9 cellular contexts compared by ENCODE assay signal in genomic region chr11:123430736-123431356, GRCh38. TPM values are rescaled to one million over a fixed set of nuclear protein-coding genes. Genes with fewer than 3 reads are reported as not detected.
DNase-seq lines count a peak whose midpoint lies in the region; ATAC-seq, FAIRE-seq and TF ChIP-seq lines count a peak whose summit lies in the region.
"Had no signal": no experiment of that assay in that cellular context is flagged by ENCODE, and none has a peak within 500 bp of the region (broad histone marks: within the 10 kb centered on the region; RNA-seq: fewer than 3 reads in every experiment).

No MANE protein-coding gene starts in this region.

- H3K14ac ChIP-seq in H1 (ENCODE audit: insufficient read length) = no peak overlapping the region

- H3K27ac Mint-ChIP-seq in CD4-positive, alpha-beta memory T cell = peak overlapping the region; percentile 67 to 92 (median 90)
- no peak overlapping the region for H3K27ac Mint-ChIP-seq in stimulated activated memory B cell treated with anti-CD40 and anti-IgM and Interleukin-4, amounts not matched to agents 10 μg/mL and 1 μg/mL and 100 μg/mL, for 72 hours

- H3K27ac ChIP-seq in CD4-positive, alpha-beta memory T cell (ENCODE audit: low read depth, low read length) = peak overlapping the region; percentile 67
- no peak overlapping the region for H3K27ac ChIP-seq in H1 (ENCODE audit: low read depth, low read length)

- peaks cover 0 to 15% of the 10 kb centered on the region in 2 experiments; a peak in 2 of 4 replicates for H3K79me2 ChIP-seq in H1 (ENCODE audit: control insufficient read depth in 1 of 2, insufficient read depth in 2 of 2, low read length in 2 of 2)

- peaks cover 0 to 4% of the 10 kb centered on the region in 2 experiments for H4K20me1 ChIP-seq in H1 (replicated peaks in 1 of 2; ENCODE audit: control insufficient read depth in 1 of 2, insufficient read depth in 2 of 2, low read length in 2 of 2)

- H3K27me3 ChIP-seq in CD4-positive, alpha-beta memory T cell (ENCODE audit: insufficient read depth, low read length) = no peaks in the 10 kb centered on the region
- H3K27me3 ChIP-seq in MG63 (peaks cover 7% of the 10 kb centered on the region), H1 (replicated peaks in 1 of 4; ENCODE audit: control insufficient read depth in 3 of 4, extremely low read depth in 1 of 4, insufficient read depth in 3 of 4, low read length in 3 of 4) (peaks cover 0 to 13% (median 0%) of the 10 kb centered on the region in 4 experiments; a peak in 4 of 7 replicates), mononuclear cell (ENCODE audit: insufficient read depth, low read length) (no peaks in the 10 kb centered on the region)

- peaks cover 0 to 4% of the 10 kb centered on the region in 2 donors for H3K36me3 Mint-ChIP-seq in CD4-positive, alpha-beta memory T cell
- no peaks in the 10 kb centered on the region for H3K36me3 Mint-ChIP-seq in stimulated activated memory B cell treated with anti-CD40 and anti-IgM and Interleukin-4, amounts not matched to agents 10 μg/mL and 1 μg/mL and 100 μg/mL, for 72 hours

- H3K27me3 Mint-ChIP-seq in CD4-positive, alpha-beta memory T cell = peaks cover 0 to 1% of the 10 kb centered on the region in 2 donors
- peaks cover 43% of the 10 kb centered on the region for H3K27me3 Mint-ChIP-seq in stimulated activated memory B cell treated with anti-CD40 and anti-IgM and Interleukin-4, amounts not matched to agents 10 μg/mL and 1 μg/mL and 100 μg/mL, for 72 hours

- no peak overlapping the region for H3K23ac ChIP-seq in H1 (ENCODE audit: insufficient read length)

- H3K4me1 Mint-ChIP-seq in CD4-positive, alpha-beta memory T cell = peaks cover 20 to 55% (median 35%) of the 10 kb centered on the region in 4 donors
- peaks cover 7% of the 10 kb centered on the region for H3K4me1 Mint-ChIP-seq in stimulated activated memory B cell treated with anti-CD40 and anti-IgM and Interleukin-4, amounts not matched to agents 10 μg/mL and 1 μg/mL and 100 μg/mL, for 72 hours

- H4K8ac ChIP-seq in H1 (ENCODE audit: extremely low read depth, insufficient read depth, low read length) = peak overlapping the region; percentile 88; the same call in 1 of the 2 replicates

- H2BK20ac ChIP-seq in H1 (ENCODE audit: low read length) = no peak overlapping the region

- no peaks in the 10 kb centered on the region; the same call in 1 of the 2 replicates for H3K79me1 ChIP-seq in H1 (ENCODE audit: low read depth, low read length)

- WGBS in H1 (ENCODE audit: extremely low coverage in 1 of 2, insufficient coverage in 1 of 2, insufficient read length in 1 of 2, insufficient replicate concordance in 2 of 2, low coverage in 1 of 2, low lambda C conversion rate in 2 of 2, missing lambda C conversion rate in 1 of 2), 2 experiments = 2% methylated on average over 44 of the region's 61 CpGs; no CpG with 5 or more reads in 1 of the 2 experiments

- H3K4me1 ChIP-seq in CD4-positive, alpha-beta memory T cell (ENCODE audit: insufficient read depth, low read length) = peaks cover 24% of the 10 kb centered on the region
- H3K4me1 ChIP-seq in H1 (replicated peaks in 1 of 4; ENCODE audit: control insufficient read depth in 3 of 4, insufficient read depth in 4 of 4, low read length in 3 of 4) (peaks cover 12 to 15% (median 14%) of the 10 kb centered on the region in 4 experiments), mononuclear cell (ENCODE audit: insufficient read depth, low read length) (peaks cover 50% of the 10 kb centered on the region)

- TF ChIP-seq POLR2A in H1 (IDR thresholded peaks at IDR 0.05; ENCODE audit: control extremely low read depth in 1 of 2, low read depth in 2 of 2, low read length in 2 of 2) = no peak

- no peaks in the 10 kb centered on the region for H3K9me3 ChIP-seq in CD4-positive, alpha-beta memory T cell (ENCODE audit: control insufficient read depth in 1 of 2, low read length in 2 of 2)
- H3K9me3 ChIP-seq in MG63 (no peaks in the 10 kb centered on the region), H1 (ENCODE audit: insufficient read depth in 2 of 2, low read depth in 1 of 2, low read length in 1 of 2) (no peaks in the 10 kb centered on the region), mononuclear cell (ENCODE audit: low read depth, low read length) (no peaks in the 10 kb centered on the region)

- peak; percentile 58 to 73 (median 64) for DNase-seq in CD4-positive, alpha-beta memory T cell
- peak; percentile 9 for DNase-seq in MG63
- DNase-seq in activated CD4-positive, alpha-beta T cell treated with anti-CD3 and anti-CD28 coated beads, Interleukin-2, amount 50 U/mL, for 1 hour = peak; percentile 50
- peak in 1 of 2 experiments; percentile 76 for DNase-seq in H1 (ENCODE audit: low read depth in 1 of 2, low spot score in 2 of 2)
- DNase-seq in HuH-7.5 (ENCODE audit: low spot score) = no peak

- H3K18ac ChIP-seq in H1 (ENCODE audit: extremely low read depth, low read length) = peak overlapping the region; percentile 98

- H3K4ac ChIP-seq in H1 (replicated peaks; ENCODE audit: insufficient read length, low read depth, low read length) = no peak overlapping the region

- TF ChIP-seq CTCF in H1 (IDR thresholded peaks at IDR 0.05; ENCODE audit: control extremely low read depth in 1 of 3, insufficient read depth in 1 of 3, low read depth in 1 of 3, low read length in 3 of 3) = no peak

- H3K23me2 ChIP-seq in H1 (ENCODE audit: low read depth, low read length) = peaks cover 5% of the 10 kb centered on the region; the same call in 1 of the 2 replicates

- no peak for TF ChIP-seq RAD21 in H1 (IDR thresholded peaks at IDR 0.05 in 1 of 2, conservative IDR thresholded peaks at IDR 0.05 in 1 of 2; ENCODE audit: low read depth in 2 of 2, low read length in 2 of 2)

- peak overlapping the region; percentile 95 to 99 for H3K4me2 ChIP-seq in H1 (ENCODE audit: insufficient read depth in 1 of 2, low read depth in 2 of 2, low read length in 2 of 2)

- peak overlapping the region; percentile 85 to 98 (median 92) for H3K4me3 Mint-ChIP-seq in CD4-positive, alpha-beta memory T cell
- peak overlapping the region; percentile 73 for H3K4me3 Mint-ChIP-seq in stimulated activated memory B cell treated with anti-CD40 and anti-IgM and Interleukin-4, amounts not matched to agents 10 μg/mL and 1 μg/mL and 100 μg/mL, for 72 hours

- no peaks in the 10 kb centered on the region for H3K36me3 ChIP-seq in CD4-positive, alpha-beta memory T cell (ENCODE audit: insufficient read depth, low read length)
- H3K36me3 ChIP-seq in MG63 (no peaks in the 10 kb centered on the region), H1 (ENCODE audit: control insufficient read depth in 2 of 4, insufficient read depth in 4 of 4, low read length in 3 of 4) (no peaks in the 10 kb centered on the region)

- no peak overlapping the region for H2AK5ac ChIP-seq in H1 (ENCODE audit: low read depth, low read length)

- peak overlapping the region; percentile 90 for H4K91ac ChIP-seq in H1 (replicated peaks; ENCODE audit: insufficient read length, low read length)

- FAIRE-seq in H1 (lab: Jason Lieb, UNC) = no peak
- FAIRE-seq: K562 had no signal

- H2BK5ac ChIP-seq in H1 (ENCODE audit: low read depth, low read length) = peak overlapping the region; percentile 46; the same call in 1 of the 2 replicates

- H4K5ac ChIP-seq in H1 (ENCODE audit: insufficient read length, low read depth, low read length) = peak overlapping the region; percentile 51

- H3K9ac ChIP-seq in H1 (replicated peaks in 1 of 4; ENCODE audit: extremely low read depth in 1 of 4, low read depth in 3 of 4, low read length in 3 of 4) = peak overlapping the region; percentile 55 to 73 (median 64)

- peaks cover 0 to 2% (median 0%) of the 10 kb centered on the region in 8 donors for H3K9me3 Mint-ChIP-seq in CD4-positive, alpha-beta memory T cell
- no peaks in the 10 kb centered on the region for H3K9me3 Mint-ChIP-seq in stimulated activated memory B cell treated with anti-CD40 and anti-IgM and Interleukin-4, amounts not matched to agents 10 μg/mL and 1 μg/mL and 100 μg/mL, for 72 hours

- H3K4me3 ChIP-seq in CD4-positive, alpha-beta memory T cell (ENCODE audit: low read length in 2 of 2) = peak overlapping the region; percentile 69 to 84
- H3K4me3 ChIP-seq in MG63 (peak overlapping the region; percentile 45), H1 (ENCODE audit: extremely low read depth in 1 of 4, insufficient read depth in 2 of 4, low read depth in 3 of 4, low read length in 4 of 4) (peak overlapping the region; percentile 68 to 88 (median 82)), mononuclear cell (ENCODE audit: low read length) (peak overlapping the region; percentile 70)
- H3K4me3 ChIP-seq: K562 had no signal

- peak overlapping the region; percentile 5; the same call in 1 of the 2 replicates for H2BK12ac ChIP-seq in H1 (ENCODE audit: low read depth, low read length)

- POLR2A ChIA-PET in CD4-positive, alpha-beta memory T cell (lab: Charles Lee; ENCODE audit: partially characterized antibody) = interaction anchor here (1.0 to 2.8 kb wide), 8 partner anchors 19 to 374 kb away, joined by 3 to 17 read pairs (median 4); no protein-coding TSS in a partner anchor
- POLR2A ChIA-PET in H1 (lab: Charles Lee; ENCODE audit: partially characterized antibody) = interaction anchor here (1.0 to 1.1 kb wide), 2 partner anchors 22 to 29 kb away, joined by 3 read pairs; no protein-coding TSS in a partner anchor

- no peak for TF ChIP-seq EP300 in H1 (IDR thresholded peaks at IDR 0.05; ENCODE audit: borderline replicate concordance in 1 of 2, low read depth in 2 of 2, low read length in 2 of 2)

- CTCF ChIA-PET in CD4-positive, alpha-beta memory T cell (lab: Charles Lee; ENCODE audit: partially characterized antibody) = interaction anchor here (1.0 to 9.0 kb wide), 3 partner anchors 23 to 48 kb away, joined by 3 to 172 read pairs (median 29); no protein-coding TSS in a partner anchor
- CTCF ChIA-PET in H1 (lab: Charles Lee; ENCODE audit: partially characterized antibody) = interaction anchor here (3.9 to 8.9 kb wide), 2 partner anchors 13 to 23 kb away, joined by 21 to 81 read pairs; no protein-coding TSS in a partner anchor

- ATAC-seq in GM21390 (IDR thresholded peaks at IDR 0.05; ENCODE audit: unreplicated experiment) = peak; percentile 47
- peak; percentile 41 for ATAC-seq in stimulated activated memory B cell treated with anti-CD40 and anti-IgM and Interleukin-4, amounts not matched to agents 10 μg/mL and 1 μg/mL and 100 μg/mL, for 72 hours
- ATAC-seq: K562 had no signal

- intact Hi-C loops in CD4-positive, alpha-beta memory T cell (cut with micrococcal nuclease) = loop anchor here (1.0 to 5.0 kb wide), 2 partner anchors 24 to 369 kb away; partner anchors contain the start of gene HSPA8

- H2AFZ ChIP-seq in H1 (ENCODE audit: low read length) = peak overlapping the region; percentile 98

- H2BK120ac ChIP-seq in H1 (replicated peaks; ENCODE audit: low read depth, low read length) = no peak overlapping the region

- H3K56ac ChIP-seq in H1 (replicated peaks; ENCODE audit: insufficient read length, low read depth, low read length) = peak overlapping the region; percentile 52

- H2BK15ac ChIP-seq in H1 (ENCODE audit: low read length) = no peak overlapping the region; the same call in 1 of the 2 replicates

RNA-seq across cellular contexts. Expression of gene GRAMD1B, which starts 0.8 kb away (rescaled TPM):
- 10 to 100 TPM; 19.5 to 26.0 TPM for total RNA-seq in CD4-positive, alpha-beta memory T cell
- polyA plus RNA-seq in CD4-positive, alpha-beta memory T cell = 1 to 10 TPM; 4.2 to 5.3 TPM
- not detected in 2 replicates for total RNA-seq in MG63 (2014; rRNA removed; shearing (Covaris generic); ENCODE audit: low replicate concordance)
- total RNA-seq in H1 (2021; fragmentation: NEBNext Ultra II Directional; extraction: Animal tissue kit (Norgen Biotek cat#: 25700)) = 21.2 and 22.4 TPM in 2 replicates
- 10.1 and 11.9 TPM in 2 replicates for polyA plus RNA-seq in H1 (2011; rRNA removed)
- 11.3 TPM for polyA plus RNA-seq in H1 (2011; cell fraction: cytosol; rRNA removed)
- 30.0 TPM for polyA plus RNA-seq in H1 (2011; cell fraction: nucleus; rRNA removed)
- polyA plus RNA-seq in H1 (2012, experiment 1 of 2) = 8.6 to 12.0 TPM (median 10.4 TPM) in 4 replicates
- polyA plus RNA-seq in H1 (2012, experiment 2 of 2) = 4.4 TPM
- polyA plus RNA-seq in H1 (2013, experiment 1 of 2) = 6.9 TPM
- polyA plus RNA-seq in H1 (2013, experiment 2 of 2) = 8.4 TPM
- 19.2 and 25.7 TPM in 2 replicates for polyA minus RNA-seq in H1 (2011; rRNA and poly(A)+ RNA removed)
- 13.7 TPM for polyA minus RNA-seq in H1 (2011; cell fraction: cytosol; rRNA and poly(A)+ RNA removed)
- polyA minus RNA-seq in H1 (2011; cell fraction: nucleus; rRNA and poly(A)+ RNA removed) = 29.4 TPM
- total RNA-seq in mononuclear cell = 7.1 TPM
- polyA plus RNA-seq: K562 had no signal
